ENCODE assay signal across 8 cellular contexts in genomic region chr5:133460172-133460758, GRCh38.
DNase-seq lines count a peak whose midpoint lies in the region; ATAC-seq and TF ChIP-seq lines count a peak whose summit lies in the region.

No MANE protein-coding gene starts in this region.

- intact Hi-C loops in cardiac septum (cut with DNase I) (no loop called here), gastrocnemius medialis (cut with DNase I; ENCODE audit: low total_unique reads) (no loop called here), aorta (cut with DNase I) (no loop called here)

- WGBS in aorta, 2 donors, result 66 to 67% methylated on average over 12 of the region's 12 CpGs

- H3K27me3 ChIP-seq in cardiac muscle cell (no peaks in the 10 kb centered on the region), Peyer's patch (no peaks in the 10 kb centered on the region), gastrocnemius medialis (no peaks in the 10 kb centered on the region), aorta (ENCODE audit: control insufficient read depth in 1 of 2, insufficient read depth in 2 of 2, low read length in 1 of 2) (no peaks in the 10 kb centered on the region)

- ATAC-seq in gastrocnemius medialis (no peak), aorta (ENCODE audit: low FRiP score) (no peak)

- DNase-seq in cardiac muscle cell (ENCODE audit: low read depth in 1 of 2, low spot score in 1 of 2) (peak; percentile 15 to 49), cardiac septum (ENCODE audit: low spot score) (no peak), Peyer's patch (no peak), dermis blood vessel endothelial cell (peak; percentile 32), gastrocnemius medialis (no peak), mucosa of gallbladder (ENCODE audit: low spot score) (no peak), KG1 (lab: John Stamatoyannopoulos, UW) (no peak), aorta (no peak)

- H3K27ac ChIP-seq in cardiac muscle cell (no peak overlapping the region), Peyer's patch (no peak overlapping the region), gastrocnemius medialis (no peak overlapping the region), aorta (ENCODE audit: low read depth in 1 of 2, low read length in 2 of 2) (no peak overlapping the region)

- no peaks in the 10 kb centered on the region for H3K36me3 ChIP-seq in cardiac muscle cell
- no peaks in the 10 kb centered on the region for H3K36me3 ChIP-seq in Peyer's patch
- H3K36me3 ChIP-seq in gastrocnemius medialis, result no peaks in the 10 kb centered on the region
- H3K36me3 ChIP-seq in aorta (ENCODE audit: control insufficient read depth in 1 of 2, insufficient read depth in 2 of 2, low read length in 1 of 2), result no peaks in the 10 kb centered on the region

- TF ChIP-seq CTCF in cardiac muscle cell (IDR thresholded peaks at IDR 0.05; ENCODE audit: low read depth, low read length) (peak; percentile 58), Peyer's patch (IDR thresholded peaks at IDR 0.05) (peak in 4 of 6 experiments; percentile 30 to 40 (median 34)), gastrocnemius medialis (IDR thresholded peaks at IDR 0.05 in 4 of 5, conservative IDR thresholded peaks at IDR 0.05 in 1 of 5) (peak in 3 of 5 experiments; percentile 15 to 44 (median 37))

- TF ChIP-seq POLR2A in Peyer's patch (IDR thresholded peaks at IDR 0.05), result no peak
- TF ChIP-seq POLR2A in gastrocnemius medialis (IDR thresholded peaks at IDR 0.05), result no peak

- H3K4me1 ChIP-seq in cardiac muscle cell (ENCODE audit: low read depth) (no peaks in the 10 kb centered on the region), Peyer's patch (no peaks in the 10 kb centered on the region), gastrocnemius medialis (no peaks in the 10 kb centered on the region), aorta (ENCODE audit: control insufficient read depth in 1 of 2, insufficient read depth in 2 of 2, low read length in 2 of 2) (no peaks in the 10 kb centered on the region)

- H3K4me3 ChIP-seq in cardiac muscle cell (no peak overlapping the region), Peyer's patch (no peak overlapping the region), gastrocnemius medialis (no peak overlapping the region), aorta (ENCODE audit: low read length in 2 of 2) (no peak overlapping the region)

- no peaks in the 10 kb centered on the region for H3K9me3 ChIP-seq in cardiac muscle cell (ENCODE audit: low read depth)
- H3K9me3 ChIP-seq in Peyer's patch, result no peaks in the 10 kb centered on the region
- no peaks in the 10 kb centered on the region for H3K9me3 ChIP-seq in gastrocnemius medialis
- no peaks in the 10 kb centered on the region for H3K9me3 ChIP-seq in aorta (ENCODE audit: control insufficient read depth, low read length)

- in situ Hi-C loops in gastrocnemius medialis (cut with MboI; ENCODE audit: low sequenced_read_pairs in 4 of 4), result no loop called here

Comparison
In these comparisons a context has a peak if more than half of its experiments do, and no peak if none do; other contexts are left out.
1. DNase-seq: peak in cardiac muscle cell (2 of 2) and dermis blood vessel endothelial cell (single experiment); none in cardiac septum (single experiment), Peyer's patch (0 of 3), gastrocnemius medialis (0 of 2), mucosa of gallbladder (single experiment), KG1 (single experiment) and aorta (0 of 2).
2. Peak in every context shown above with its lines, with median percentiles within 50 percentile points of each other: CTCF ChIP-seq.